16 cellular contexts compared by ENCODE assay signal in the genomic region with DNA sequence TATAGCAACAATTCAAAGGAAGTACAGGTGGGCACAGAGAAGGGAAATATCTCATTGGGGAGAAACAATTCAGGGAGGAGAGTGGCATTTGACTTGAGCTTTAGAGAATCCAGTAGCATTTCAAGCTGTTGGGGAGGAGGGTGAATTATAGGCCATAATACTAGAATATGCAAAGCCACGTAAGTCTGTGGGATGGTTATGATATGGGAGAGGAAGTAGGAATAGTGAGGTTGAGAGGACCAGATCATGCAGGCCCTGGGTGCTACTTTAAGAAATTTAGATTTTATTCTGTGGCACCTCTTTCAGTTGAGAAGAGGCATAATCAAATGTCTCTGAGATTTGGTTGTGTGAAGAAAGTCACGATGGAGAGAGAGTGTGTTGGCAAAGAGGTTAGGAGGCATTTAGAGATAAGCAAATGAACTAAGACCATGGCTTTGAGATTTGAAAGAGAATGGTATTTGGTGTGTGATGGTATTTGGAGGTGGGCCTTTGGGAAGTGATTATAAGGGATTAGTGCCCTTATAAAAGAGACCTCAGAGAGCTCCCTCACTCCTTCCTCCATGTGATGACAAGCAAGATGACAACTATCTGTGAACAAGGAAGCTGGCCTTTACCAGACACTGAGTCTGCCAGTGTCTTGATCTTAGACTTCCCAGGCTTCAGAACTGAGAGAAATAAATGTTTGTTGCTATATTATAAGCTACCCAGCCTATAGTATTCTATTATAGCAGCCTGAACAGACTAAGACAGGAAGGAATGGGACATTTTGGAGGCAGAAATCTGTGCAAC. TPM values are rescaled to one million over a fixed set of nuclear protein-coding genes. Genes with fewer than 3 reads are reported as not detected.
DNase-seq lines count a peak whose midpoint lies in the region; ATAC-seq lines count a peak whose summit lies in the region.
"Had no signal": no experiment of that assay in that cellular context is flagged by ENCODE, and none has a peak within 500 bp of the region (broad histone marks: within the 10 kb centered on the region; RNA-seq: fewer than 3 reads in every experiment).

No MANE protein-coding gene starts in this region.

- no peaks in the 10 kb centered on the region for H3K27me3 ChIP-seq in right cardiac atrium (ENCODE audit: control insufficient read depth, insufficient read depth)
- H3K27me3 ChIP-seq: tibial nerve had no signal

- DNase-seq in activated naive CD4-positive, alpha-beta T cell treated with anti-CD3 and anti-CD28 coated beads, Interleukin-2, amount 50 U/mL, for 72 hours (ENCODE audit: low spot score in 2 of 2), result no peak
- DNase-seq in activated naive CD4-positive, alpha-beta T cell treated with anti-CD3 and anti-CD28 coated beads, Interleukin-2, amount 10 ng/mL, durations not matched to agents 7 days and 5 days, result no peak
- DNase-seq in T-helper 17 cell, result no peak
- DNase-seq in right cardiac atrium, result no peak
- no peak for DNase-seq in substantia nigra (lab: John Stamatoyannopoulos, UW)
- no peak for DNase-seq in EL
- no peak for DNase-seq in stimulated activated CD4-positive, alpha-beta T cell treated with anti-CD3 and anti-CD28 coated beads, Interleukin-4, amount 100 ng/mL, for 1 hour
- no peak for DNase-seq in stimulated activated CD4-positive, alpha-beta T cell treated with anti-CD3 and anti-CD28 coated beads, Interleukin-15, amount 100 ng/mL, for 24 hours
- DNase-seq: anterior cingulate cortex, cortex of kidney, NCI-H2029 treated with DMSO at 0.1 percent for 48 hours, NCI-H774 had no signal

- 55% methylated on average over 2 of the region's 2 CpGs for WGBS in right cardiac atrium

- CTCF ChIA-PET in activated naive CD4-positive, alpha-beta T cell treated with anti-CD3 and anti-CD28 coated beads, Interleukin-2, amount 10 ng/mL, durations not matched to agents 7 days and 5 days (lab: Charles Lee), result interaction anchor here (0.6 kb wide), 1 partner anchor 200 kb away, joined by 3 read pairs; no protein-coding TSS in a partner anchor

- intact Hi-C loops in right cardiac atrium (cut with DNase I), result no loop called here

- ATAC-seq in activated naive CD4-positive, alpha-beta T cell treated with anti-CD3 and anti-CD28 coated beads, Interleukin-2, amount 50 U/mL, for 72 hours, result peak in 1 of 2 donors; percentile 28
- ATAC-seq in T-helper 17 cell (no peak), right cardiac atrium (peak in 1 of 2 donors; percentile 18)
- ATAC-seq: esophagus mucosa had no signal

- H3K36me3 Mint-ChIP-seq in activated naive CD4-positive, alpha-beta T cell treated with anti-CD3 and anti-CD28 coated beads, Interleukin-2, amount 50 U/mL, for 72 hours, result peaks cover 0 to 5% of the 10 kb centered on the region in 2 donors
- peaks cover 31% of the 10 kb centered on the region for H3K36me3 Mint-ChIP-seq in activated naive CD4-positive, alpha-beta T cell treated with anti-CD3 and anti-CD28 coated beads, Interleukin-2, amount 10 ng/mL, durations not matched to agents 7 days and 5 days
- peaks cover 4% of the 10 kb centered on the region for H3K36me3 Mint-ChIP-seq in T-helper 17 cell (ENCODE audit: low read depth)

- H3K9me3 ChIP-seq in T-helper 17 cell (ENCODE audit: control insufficient read depth, low read length, poor library complexity, severe bottlenecking) (no peaks in the 10 kb centered on the region), right cardiac atrium (ENCODE audit: control insufficient read depth, low read length) (no peaks in the 10 kb centered on the region)
- H3K9me3 ChIP-seq: tibial nerve had no signal

- H3K27ac Mint-ChIP-seq in activated naive CD4-positive, alpha-beta T cell treated with anti-CD3 and anti-CD28 coated beads, Interleukin-2, amount 50 U/mL, for 72 hours, result peak overlapping the region; percentile 7 to 20
- no peak overlapping the region for H3K27ac Mint-ChIP-seq in activated naive CD4-positive, alpha-beta T cell treated with anti-CD3 and anti-CD28 coated beads, Interleukin-2, amount 10 ng/mL, durations not matched to agents 7 days and 5 days
- peak overlapping the region; percentile 41 for H3K27ac Mint-ChIP-seq in T-helper 17 cell
- H3K27ac Mint-ChIP-seq: progenitor cell of endocrine pancreas; T-helper 1 cell treated with Interleukin-12 subunit alpha and Interleukin-12 subunit beta and Interleukin-4 antibody, amounts not matched to agents 30 μg/mL and 1 μg/mL, for 36 hours had no signal

- H3K4me3 Mint-ChIP-seq in activated naive CD4-positive, alpha-beta T cell treated with anti-CD3 and anti-CD28 coated beads, Interleukin-2, amount 10 ng/mL, durations not matched to agents 7 days and 5 days, result no peak overlapping the region
- H3K4me3 Mint-ChIP-seq in T-helper 17 cell, result no peak overlapping the region
- H3K4me3 Mint-ChIP-seq: T-helper 1 cell treated with Interleukin-12 subunit alpha and Interleukin-12 subunit beta and Interleukin-4 antibody, amounts not matched to agents 30 μg/mL and 1 μg/mL, for 36 hours had no signal

- peaks cover 15% of the 10 kb centered on the region for H3K4me1 ChIP-seq in right cardiac atrium (ENCODE audit: control insufficient read depth, insufficient read depth, low read length)

- H3K27me3 Mint-ChIP-seq in activated naive CD4-positive, alpha-beta T cell treated with anti-CD3 and anti-CD28 coated beads, Interleukin-2, amount 10 ng/mL, durations not matched to agents 7 days and 5 days, result no peaks in the 10 kb centered on the region
- no peaks in the 10 kb centered on the region for H3K27me3 Mint-ChIP-seq in T-helper 17 cell
- H3K27me3 Mint-ChIP-seq: progenitor cell of endocrine pancreas had no signal

- no peak overlapping the region for H3K4me3 ChIP-seq in right cardiac atrium (ENCODE audit: low read length)
- H3K4me3 ChIP-seq: tibial nerve had no signal

- peaks cover 56% of the 10 kb centered on the region for H3K4me1 Mint-ChIP-seq in activated naive CD4-positive, alpha-beta T cell treated with anti-CD3 and anti-CD28 coated beads, Interleukin-2, amount 10 ng/mL, durations not matched to agents 7 days and 5 days
- H3K4me1 Mint-ChIP-seq in T-helper 17 cell, result peaks cover 48% of the 10 kb centered on the region

- H3K27ac ChIP-seq in right cardiac atrium (ENCODE audit: low read length) (peak overlapping the region; percentile 2), substantia nigra (ENCODE audit: low read depth, low read length, poor library complexity, severe bottlenecking) (peak overlapping the region; percentile 22)

- H3K9me3 Mint-ChIP-seq in activated naive CD4-positive, alpha-beta T cell treated with anti-CD3 and anti-CD28 coated beads, Interleukin-2, amount 50 U/mL, for 72 hours, result no peaks in the 10 kb centered on the region
- no peaks in the 10 kb centered on the region for H3K9me3 Mint-ChIP-seq in activated naive CD4-positive, alpha-beta T cell treated with anti-CD3 and anti-CD28 coated beads, Interleukin-2, amount 10 ng/mL, durations not matched to agents 7 days and 5 days
- H3K9me3 Mint-ChIP-seq: T-helper 1 cell treated with Interleukin-12 subunit alpha and Interleukin-12 subunit beta and Interleukin-4 antibody, amounts not matched to agents 30 μg/mL and 1 μg/mL, for 36 hours had no signal

RNA-seq across cellular contexts. Expression of gene ADD3, which starts 15.1 kb away (rescaled TPM):
- total RNA-seq in activated naive CD4-positive, alpha-beta T cell treated with anti-CD3 and anti-CD28 coated beads, Interleukin-2, amount 50 U/mL, for 72 hours, result 100 to 1,000 TPM in 1 of 2 donors, 10 to 100 TPM in 1; 60.3 to 123 TPM
- total RNA-seq in T-helper 17 cell (100 to 1,000 TPM; 343 to 351 TPM), right cardiac atrium (100 to 1,000 TPM; 113 to 146 (median 124) TPM)
- 47.4 TPM for polyA plus RNA-seq in right cardiac atrium
